17 cellular contexts compared by ENCODE assay signal in the genomic region with DNA sequence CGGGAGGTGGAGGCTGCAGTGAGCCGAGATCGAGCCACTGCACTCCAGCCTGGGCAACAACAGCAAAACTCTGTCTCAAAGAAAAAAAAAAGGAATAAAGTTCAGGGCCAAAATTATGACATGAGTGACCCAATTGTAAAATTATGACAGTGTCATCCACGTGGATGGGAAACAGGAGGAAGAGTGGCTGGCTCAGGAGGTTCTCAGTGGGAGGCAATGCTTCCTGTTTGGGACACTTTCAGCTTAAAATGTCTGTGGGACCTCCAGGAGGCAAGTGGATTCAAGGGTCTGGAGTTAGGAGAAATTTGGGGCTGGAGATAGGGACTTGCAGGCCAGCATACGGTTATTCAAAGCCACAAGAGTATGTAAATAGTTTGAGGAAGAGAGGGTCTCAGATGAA. TPM values are rescaled to one million over a fixed set of nuclear protein-coding genes. Genes with fewer than 3 reads are reported as not detected.
DNase-seq lines count a peak whose midpoint lies in the region; ATAC-seq and TF ChIP-seq lines count a peak whose summit lies in the region.
"Had no signal": no experiment of that assay in that cellular context is flagged by ENCODE, and none has a peak within 500 bp of the region (broad histone marks: within the 10 kb centered on the region; RNA-seq: fewer than 3 reads in every experiment).

No MANE protein-coding gene starts in this region.

- no peak overlapping the region for H2BK5ac ChIP-seq in mesendoderm (ENCODE audit: low read length)

- ATAC-seq in WTC11 (no peak), GM18511 (IDR thresholded peaks at IDR 0.05; ENCODE audit: unreplicated experiment) (no peak)

- H3K27me3 ChIP-seq in BLaER1 (no peaks in the 10 kb centered on the region), mesendoderm (ENCODE audit: insufficient read depth, low read length, poor library complexity) (no peaks in the 10 kb centered on the region), left ventricle myocardium inferior (ENCODE audit: low read depth) (no peaks in the 10 kb centered on the region)

- no peak for DNase-seq in HFFc6
- DNase-seq in WTC11 (ENCODE audit: low spot score), result no peak
- no peak for DNase-seq in mesendoderm
- DNase-seq in head of caudate nucleus, result no peak
- no peak for DNase-seq in left ventricle myocardium inferior
- DNase-seq in UCSD-AML1 (lab: John Stamatoyannopoulos, UW; ENCODE audit: unreplicated experiment), result no peak
- DNase-seq: CD4-positive, alpha-beta memory T cell; DND-41; GM23248; KG1; NCI-H187 treated with DMSO at 0.1 percent for 48 hours; NCI-H2171; NCI-H510A had no signal

- H3K79me2 ChIP-seq in mesendoderm (ENCODE audit: control insufficient read depth, insufficient read depth, low read length), result no peaks in the 10 kb centered on the region

- no peak overlapping the region for H4K8ac ChIP-seq in mesendoderm (ENCODE audit: low read depth, low read length)

- H3K27ac Mint-ChIP-seq in HFFc6 (peak overlapping the region; percentile 8; the same call in 1 of the 2 replicates), WTC11 (peak overlapping the region; percentile 45; the same call in 1 of the 2 replicates)

- H3K9me3 ChIP-seq in BLaER1 (no peaks in the 10 kb centered on the region), left ventricle myocardium inferior (replicated peaks) (no peaks in the 10 kb centered on the region)
- H3K9me3 ChIP-seq: A549 had no signal

- H3K9me3 Mint-ChIP-seq in HFFc6, result no peaks in the 10 kb centered on the region
- H3K9me3 Mint-ChIP-seq in WTC11, result no peaks in the 10 kb centered on the region
- H3K9me3 Mint-ChIP-seq: CD4-positive, alpha-beta memory T cell had no signal

- H2BK15ac ChIP-seq in mesendoderm (replicated peaks; ENCODE audit: low read depth), result no peak overlapping the region

- H3K27me3 Mint-ChIP-seq in HFFc6 (ENCODE audit: insufficient read depth) (peaks cover 2% of the 10 kb centered on the region; the same call in 1 of the 2 replicates), WTC11 (ENCODE audit: low read depth) (no peaks in the 10 kb centered on the region; the same call in 1 of the 2 replicates)
- H3K27me3 Mint-ChIP-seq: CD4-positive, alpha-beta memory T cell had no signal

- CTCF ChIA-PET in WTC11 (lab: Charles Lee), result interaction anchor here (0.7 kb wide), 1 partner anchor 10 kb away, joined by 3 read pairs; no protein-coding TSS in a partner anchor

- H3K4me1 Mint-ChIP-seq in HFFc6 (ENCODE audit: low read depth) (peaks cover 8% of the 10 kb centered on the region; the same call in 1 of the 2 replicates), WTC11 (peaks cover 4% of the 10 kb centered on the region; the same call in 1 of the 2 replicates)
- H3K4me1 Mint-ChIP-seq: CD4-positive, alpha-beta memory T cell had no signal

- H4K5ac ChIP-seq in mesendoderm (ENCODE audit: low read length), result no peak overlapping the region

- WGBS in mesendoderm (ENCODE audit: extremely low coverage, insufficient coverage, low lambda C conversion rate), result no CpG with 5 or more reads among the region's 5 CpGs

- no peak overlapping the region for H3K18ac ChIP-seq in mesendoderm (ENCODE audit: low read length)

- peak overlapping the region; percentile 55 for H3K4me2 ChIP-seq in BLaER1
- no peak overlapping the region for H3K4me2 ChIP-seq in mesendoderm (ENCODE audit: low read length)
- H3K4me2 ChIP-seq: A549 had no signal

- H2AK5ac ChIP-seq in mesendoderm (ENCODE audit: low read length), result no peak overlapping the region

- TF ChIP-seq CTCF in HFFc6 (IDR thresholded peaks at IDR 0.05) (no peak), WTC11 (IDR thresholded peaks at IDR 0.05) (no peak), left ventricle myocardium inferior (IDR thresholded peaks at IDR 0.05; ENCODE audit: borderline replicate concordance) (no peak)

- H3K4me1 ChIP-seq in BLaER1 (peaks cover 22% of the 10 kb centered on the region), mesendoderm (ENCODE audit: control insufficient read depth, low read depth, low read length) (no peaks in the 10 kb centered on the region), left ventricle myocardium inferior (peaks cover 10% of the 10 kb centered on the region)
- H3K4me1 ChIP-seq: A549 had no signal

- H3K27ac ChIP-seq in BLaER1 (peak overlapping the region; percentile 44; the same call in 1 of the 2 replicates), mesendoderm (ENCODE audit: low read depth, low read length) (no peak overlapping the region), left ventricle myocardium inferior (replicated peaks) (no peak overlapping the region)
- H3K27ac ChIP-seq: GM23248, HL-60 had no signal

- no peaks in the 10 kb centered on the region for H3K36me3 Mint-ChIP-seq in HFFc6 (ENCODE audit: low read depth)
- H3K36me3 Mint-ChIP-seq in WTC11, result no peaks in the 10 kb centered on the region
- H3K36me3 Mint-ChIP-seq: CD4-positive, alpha-beta memory T cell had no signal

- H4K20me1 ChIP-seq in BLaER1, result no peaks in the 10 kb centered on the region

- H3K4me3 ChIP-seq in BLaER1 (no peak overlapping the region), mesendoderm (ENCODE audit: low read length) (no peak overlapping the region), left ventricle myocardium inferior (no peak overlapping the region)
- H3K4me3 ChIP-seq: A549, GM23248 had no signal

- H3K9ac ChIP-seq in BLaER1 (peak overlapping the region; percentile 16; the same call in 1 of the 2 replicates), mesendoderm (ENCODE audit: low read length) (no peak overlapping the region)
- H3K9ac ChIP-seq: GM23248 had no signal

- H3K56ac ChIP-seq in mesendoderm (ENCODE audit: low read length), result peak overlapping the region; percentile 42

- H3K79me1 ChIP-seq in mesendoderm (ENCODE audit: low read length), result no peaks in the 10 kb centered on the region

- no peak overlapping the region for H2BK120ac ChIP-seq in mesendoderm (ENCODE audit: low read depth, low read length)

- POLR2A ChIA-PET in WTC11 (lab: Charles Lee), result no interaction called here

- H3K23ac ChIP-seq in mesendoderm (ENCODE audit: low read length), result no peak overlapping the region

- intact Hi-C loops in head of caudate nucleus (cut with DNase I) (no loop called here), left ventricle myocardium inferior (cut with micrococcal nuclease) (no loop called here)

- no peak overlapping the region for H3K4ac ChIP-seq in mesendoderm (ENCODE audit: low read depth, low read length)

- no peak overlapping the region for H3K4me3 Mint-ChIP-seq in HFFc6
- no peak overlapping the region for H3K4me3 Mint-ChIP-seq in WTC11
- H3K4me3 Mint-ChIP-seq: CD4-positive, alpha-beta memory T cell had no signal

- H3K36me3 ChIP-seq in BLaER1 (no peaks in the 10 kb centered on the region), mesendoderm (ENCODE audit: control insufficient read depth, insufficient read depth, low read length) (no peaks in the 10 kb centered on the region), left ventricle myocardium inferior (no peaks in the 10 kb centered on the region)

TF ChIP-seq in WTC11, 78 proteins besides CTCF, POLR2A, EP300 and RAD21:
- TF ChIP-seq JAZF1 (CRISPR knock-in tag; IDR thresholded peaks at IDR 0.05), result no peak
- TF ChIP-seq CREM (CRISPR knock-in tag; IDR thresholded peaks at IDR 0.05), result no peak
- TF ChIP-seq ETV6 (CRISPR knock-in tag; IDR thresholded peaks at IDR 0.05), result no peak
- TF ChIP-seq NFE2L1 (CRISPR knock-in tag; IDR thresholded peaks at IDR 0.05), result no peak
- no peak for TF ChIP-seq EMX1 (CRISPR knock-in tag; IDR thresholded peaks at IDR 0.05)
- TF ChIP-seq, protein P1, sequence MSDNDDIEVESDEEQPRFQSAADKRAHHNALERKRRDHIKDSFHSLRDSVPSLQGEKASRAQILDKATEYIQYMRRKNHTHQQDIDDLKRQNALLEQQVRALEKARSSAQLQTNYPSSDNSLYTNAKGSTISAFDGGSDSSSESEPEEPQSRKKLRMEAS (CRISPR knock-in tag; IDR thresholded peaks at IDR 0.05), result no peak
- TF ChIP-seq, protein P2, sequence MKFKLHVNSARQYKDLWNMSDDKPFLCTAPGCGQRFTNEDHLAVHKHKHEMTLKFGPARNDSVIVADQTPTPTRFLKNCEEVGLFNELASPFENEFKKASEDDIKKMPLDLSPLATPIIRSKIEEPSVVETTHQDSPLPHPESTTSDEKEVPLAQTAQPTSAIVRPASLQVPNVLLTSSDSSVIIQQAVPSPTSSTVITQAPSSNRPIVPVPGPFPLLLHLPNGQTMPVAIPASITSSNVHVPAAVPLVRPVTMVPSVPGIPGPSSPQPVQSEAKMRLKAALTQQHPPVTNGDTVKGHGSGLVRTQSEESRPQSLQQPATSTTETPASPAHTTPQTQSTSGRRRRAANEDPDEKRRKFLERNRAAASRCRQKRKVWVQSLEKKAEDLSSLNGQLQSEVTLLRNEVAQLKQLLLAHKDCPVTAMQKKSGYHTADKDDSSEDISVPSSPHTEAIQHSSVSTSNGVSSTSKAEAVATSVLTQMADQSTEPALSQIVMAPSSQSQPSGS (CRISPR knock-in tag; IDR thresholded peaks at IDR 0.05; ENCODE audit: borderline replicate concordance, low read depth), result no peak
- no peak for TF ChIP-seq ZBTB21 (CRISPR knock-in tag; IDR thresholded peaks at IDR 0.05; ENCODE audit: borderline replicate concordance)

RNA-seq across cellular contexts. Expression of a gene that starts 8.0 kb away (rescaled TPM):
- total RNA-seq in HFFc6 (2021; fragmentation: NEBNext Ultra II Directional; extraction: Animal tissue kit (Norgen Biotek cat#: 25700)), result 10 to 100 TPM; 56.3 to 71.2 (median 64.2) TPM
- 31.3 to 38.4 TPM (median 32.5 TPM) in 3 replicates for total RNA-seq in WTC11 (2021)
- polyA plus RNA-seq in mesendoderm (2013, experiment 1 of 2), result 47.1 TPM
- polyA plus RNA-seq in mesendoderm (2013, experiment 2 of 2), result 48.1 TPM
- total RNA-seq in left ventricle myocardium inferior, result 43.1 TPM

RNA-seq across cellular contexts. Expression of a gene that starts 14.9 kb away (rescaled TPM):
- 1 to 10 TPM; 6.7 to 9.9 (median 7.1) TPM for total RNA-seq in HFFc6 (2021; fragmentation: NEBNext Ultra II Directional; extraction: Animal tissue kit (Norgen Biotek cat#: 25700))
- total RNA-seq in WTC11 (2021), result 15.9 to 20.5 TPM (median 19.9 TPM) in 3 replicates
- polyA plus RNA-seq in mesendoderm (2013, experiment 1 of 2), result 4.5 TPM
- 4.0 TPM for polyA plus RNA-seq in mesendoderm (2013, experiment 2 of 2)
- 0.77 TPM for total RNA-seq in left ventricle myocardium inferior
- polyA plus RNA-seq: CD4-positive, alpha-beta memory T cell had no signal

RNA-seq across cellular contexts. Expression of a gene that starts 40.3 kb away (rescaled TPM):
- total RNA-seq in HFFc6 (2021; fragmentation: NEBNext Ultra II Directional; extraction: Animal tissue kit (Norgen Biotek cat#: 25700)), result 10 to 100 TPM; 15.1 to 24.6 (median 18.6) TPM
- total RNA-seq in WTC11 (2021), result 4.1 to 4.5 TPM (median 4.5 TPM) in 3 replicates
- polyA plus RNA-seq in mesendoderm (2013, experiment 1 of 2), result 1.8 TPM
- 1.9 TPM for polyA plus RNA-seq in mesendoderm (2013, experiment 2 of 2)
- 5.5 TPM for total RNA-seq in left ventricle myocardium inferior

RNA-seq across cellular contexts. Expression of a gene that starts 48.7 kb away (rescaled TPM):
- 10 to 100 TPM; 15.0 to 24.5 (median 17.5) TPM for total RNA-seq in HFFc6 (2021; fragmentation: NEBNext Ultra II Directional; extraction: Animal tissue kit (Norgen Biotek cat#: 25700))
- total RNA-seq in WTC11 (2021) (13.5 to 17.3 TPM (median 16.6 TPM) in 3 replicates), left ventricle myocardium inferior (5.3 TPM)
- 9.6 TPM for polyA plus RNA-seq in mesendoderm (2013, experiment 1 of 2)
- polyA plus RNA-seq in mesendoderm (2013, experiment 2 of 2), result 8.2 TPM

RNA-seq across cellular contexts. Expression of a gene that starts 48.9 kb away (rescaled TPM):
- 10 to 100 TPM; 13.0 to 16.3 (median 14.7) TPM for total RNA-seq in HFFc6 (2021; fragmentation: NEBNext Ultra II Directional; extraction: Animal tissue kit (Norgen Biotek cat#: 25700))
- total RNA-seq in WTC11 (2021) (26.7 to 29.3 TPM (median 29.1 TPM) in 3 replicates), left ventricle myocardium inferior (9.6 TPM)
- 8.5 TPM for polyA plus RNA-seq in mesendoderm (2013, experiment 1 of 2)
- 9.0 TPM for polyA plus RNA-seq in mesendoderm (2013, experiment 2 of 2)
